ENCODE assay signal across 17 cellular contexts in the genomic region with DNA sequence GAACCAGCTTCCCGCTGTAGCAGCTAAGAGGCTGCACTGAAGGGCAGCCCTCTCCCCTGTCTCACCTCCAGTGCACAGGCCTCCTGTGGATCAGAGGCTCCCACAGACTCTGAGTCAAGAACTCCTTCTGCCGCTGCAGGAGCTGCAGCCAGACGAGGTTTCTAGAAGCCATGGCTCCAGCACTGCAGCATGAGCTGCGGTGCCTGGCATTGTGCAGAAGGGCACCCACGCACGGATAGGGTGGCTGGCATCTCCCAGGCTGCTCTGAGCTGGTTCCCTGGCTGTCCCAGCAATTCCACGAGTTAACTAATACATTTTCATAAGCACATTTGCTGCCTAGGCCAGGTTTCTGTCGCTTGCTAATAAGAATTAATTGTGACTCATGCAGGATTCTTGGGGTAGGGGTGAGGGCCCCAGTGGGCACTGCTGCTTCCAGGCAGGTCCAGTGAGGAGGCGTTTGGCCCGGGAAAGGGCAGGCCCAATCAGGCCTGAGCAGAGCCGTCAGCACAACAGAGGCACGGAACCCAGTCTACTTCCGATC.
DNase-seq lines count a peak whose midpoint lies in the region; ATAC-seq and TF ChIP-seq lines count a peak whose summit lies in the region.
"Had no signal": no experiment of that assay in that cellular context is flagged by ENCODE, and none has a peak within 500 bp of the region (broad histone marks: within the 10 kb centered on the region; RNA-seq: fewer than 3 reads in every experiment).

No MANE protein-coding gene starts in this region.

- no peak overlapping the region for H3K23ac ChIP-seq in H9 (ENCODE audit: insufficient read length, low read depth, low read length)

- no peaks in the 10 kb centered on the region for H3K27me3 ChIP-seq in H9 (ENCODE audit: insufficient read depth, low read length)
- no peaks in the 10 kb centered on the region for H3K27me3 ChIP-seq in neural progenitor cell

- no peak overlapping the region for H2AFZ ChIP-seq in H9 (ENCODE audit: low read length)
- H2AFZ ChIP-seq in neural progenitor cell (replicated peaks): peak overlapping the region; percentile 63

- no peak overlapping the region for H2BK20ac ChIP-seq in H9 (ENCODE audit: low read depth, low read length, poor library complexity, severe bottlenecking)

- no peak overlapping the region for H4K5ac ChIP-seq in H9 (ENCODE audit: insufficient read length, low read depth, low read length)

- no peak overlapping the region for H2BK5ac ChIP-seq in H9 (ENCODE audit: insufficient read length, low read length)

- no peak overlapping the region for H3K4me3 Mint-ChIP-seq in activated T-cell treated with anti-CD3 and anti-CD28 coated beads, Interleukin-2, amount 50 U/mL, for 72 hours
- H3K4me3 Mint-ChIP-seq in activated T-cell treated with anti-CD3 and anti-CD28 coated beads, Interleukin-2, amount 50 U/mL, for 24 hours: no peak overlapping the region
- no peak overlapping the region for H3K4me3 Mint-ChIP-seq in H9
- H3K4me3 Mint-ChIP-seq in neural progenitor cell: no peak overlapping the region
- H3K4me3 Mint-ChIP-seq: B cell; CD4-positive, alpha-beta T cell had no signal

- no peak for ATAC-seq in activated T-cell treated with anti-CD3 and anti-CD28 coated beads, Interleukin-2, amount 50 U/mL, for 72 hours (replicated peaks in 1 of 2)
- ATAC-seq in GM19351 (IDR thresholded peaks at IDR 0.05; ENCODE audit: unreplicated experiment): no peak

- no peak overlapping the region for H3T11ph ChIP-seq in H9 (ENCODE audit: low read length)

- peaks cover 16 to 21% of the 10 kb centered on the region in 2 donors for H3K36me3 Mint-ChIP-seq in activated T-cell treated with anti-CD3 and anti-CD28 coated beads, Interleukin-2, amount 50 U/mL, for 72 hours (ENCODE audit: insufficient read depth in 2 of 2)
- peaks cover 8% of the 10 kb centered on the region for H3K36me3 Mint-ChIP-seq in activated T-cell treated with anti-CD3 and anti-CD28 coated beads, Interleukin-2, amount 50 U/mL, for 24 hours (ENCODE audit: low read depth)
- peaks cover 16 to 31% (median 24%) of the 10 kb centered on the region in 3 experiments for H3K36me3 Mint-ChIP-seq in H9 (ENCODE audit: insufficient read depth in 1 of 3, low read depth in 3 of 3)
- peaks cover 9% of the 10 kb centered on the region for H3K36me3 Mint-ChIP-seq in neural progenitor cell

- H3K79me1 ChIP-seq in H9 (ENCODE audit: insufficient read depth, low read depth, low read length, poor library complexity, severe bottlenecking): no peaks in the 10 kb centered on the region

- no peaks in the 10 kb centered on the region for H3K27me3 Mint-ChIP-seq in activated T-cell treated with anti-CD3 and anti-CD28 coated beads, Interleukin-2, amount 50 U/mL, for 72 hours (ENCODE audit: low read depth)
- peaks cover 5% of the 10 kb centered on the region for H3K27me3 Mint-ChIP-seq in activated T-cell treated with anti-CD3 and anti-CD28 coated beads, Interleukin-2, amount 50 U/mL, for 24 hours
- H3K27me3 Mint-ChIP-seq in H9 (ENCODE audit: low read depth): peaks cover 22% of the 10 kb centered on the region
- H3K27me3 Mint-ChIP-seq in neural progenitor cell (ENCODE audit: insufficient read depth, low read depth): peaks cover 12% of the 10 kb centered on the region
- H3K27me3 Mint-ChIP-seq: B cell had no signal

- no peak overlapping the region for H3K18ac ChIP-seq in H9 (ENCODE audit: insufficient read length, low read depth, low read length)

- peaks cover 9% of the 10 kb centered on the region for H3K4me1 Mint-ChIP-seq in activated T-cell treated with anti-CD3 and anti-CD28 coated beads, Interleukin-2, amount 50 U/mL, for 72 hours (ENCODE audit: low read depth)
- H3K4me1 Mint-ChIP-seq in activated T-cell treated with anti-CD3 and anti-CD28 coated beads, Interleukin-2, amount 50 U/mL, for 24 hours (ENCODE audit: low read depth): peaks cover 18% of the 10 kb centered on the region
- H3K4me1 Mint-ChIP-seq in H9 (peaks cover 11 to 18% of the 10 kb centered on the region in 2 experiments), neural progenitor cell (peaks cover 16% of the 10 kb centered on the region)

- peaks cover 7% of the 10 kb centered on the region for H3F3A ChIP-seq in neural progenitor cell (ENCODE audit: low read depth)

- peaks cover 13 to 19% of the 10 kb centered on the region in 2 donors for H3K9me3 Mint-ChIP-seq in activated T-cell treated with anti-CD3 and anti-CD28 coated beads, Interleukin-2, amount 50 U/mL, for 72 hours
- peaks cover 17% of the 10 kb centered on the region for H3K9me3 Mint-ChIP-seq in activated T-cell treated with anti-CD3 and anti-CD28 coated beads, Interleukin-2, amount 50 U/mL, for 24 hours
- H3K9me3 Mint-ChIP-seq in H9 (peaks cover 27 to 31% of the 10 kb centered on the region in 2 experiments), neural progenitor cell (peaks cover 36% of the 10 kb centered on the region)
- H3K9me3 Mint-ChIP-seq: CD4-positive, alpha-beta T cell had no signal

- no peak overlapping the region for H2BK120ac ChIP-seq in H9 (ENCODE audit: low read depth, low read length, poor library complexity, severe bottlenecking)

- no peak overlapping the region for H4K91ac ChIP-seq in H9 (ENCODE audit: insufficient read length, low read depth, low read length)

- H3K4me1 ChIP-seq in H9 (ENCODE audit: insufficient read depth, low read length): no peaks in the 10 kb centered on the region
- peaks cover 13% of the 10 kb centered on the region for H3K4me1 ChIP-seq in neural progenitor cell
- H3K4me1 ChIP-seq: SJCRH30 had no signal

- no peak overlapping the region for H2AK5ac ChIP-seq in H9 (ENCODE audit: insufficient read length, low read length)

- TF ChIP-seq CTCF in H9 (conservative IDR thresholded peaks at IDR 0.05): no peak
- no peak for TF ChIP-seq CTCF in coronary artery (IDR thresholded peaks at IDR 0.05)
- TF ChIP-seq CTCF in neural progenitor cell (IDR thresholded peaks at IDR 0.05): no peak

- H4K8ac ChIP-seq in H9 (replicated peaks; ENCODE audit: insufficient read length, low read depth, low read length): no peak overlapping the region

- H3K14ac ChIP-seq in H9 (ENCODE audit: insufficient read depth, low read length): no peak overlapping the region

- H4K20me1 ChIP-seq in H9 (ENCODE audit: control insufficient read depth, insufficient read depth, insufficient read length) (no peaks in the 10 kb centered on the region), neural progenitor cell (ENCODE audit: low read depth) (no peaks in the 10 kb centered on the region)

- no peak overlapping the region for H2BK12ac ChIP-seq in H9 (ENCODE audit: insufficient read length, low read depth, low read length)

- no peak overlapping the region for H3K4ac ChIP-seq in H9 (ENCODE audit: low read depth, low read length)

- no CpG with 5 or more reads among the region's 13 CpGs for WGBS in H9 (ENCODE audit: extremely low coverage, insufficient read length, low lambda C conversion rate)

- no peak overlapping the region for H3K56ac ChIP-seq in H9 (ENCODE audit: insufficient read length, low read depth, low read length)

- H2BK15ac ChIP-seq in H9 (ENCODE audit: low read depth, low read length): no peak overlapping the region

- no peak for DNase-seq in activated T-cell treated with anti-CD3 and anti-CD28 coated beads, Interleukin-2, amount 50 U/mL, for 72 hours
- no peak for DNase-seq in activated T-cell treated with anti-CD3 and anti-CD28 coated beads, Interleukin-2, amount 50 U/mL, for 24 hours
- DNase-seq in H9 (no peak), coronary artery (ENCODE audit: low spot score) (peak; percentile 55), neural progenitor cell (ENCODE audit: low spot score) (no peak), activated T-cell treated with anti-CD3 and anti-CD28 coated beads for 4 hours (no peak)
- no peak for DNase-seq in activated CD4-positive, CD25-positive, alpha-beta regulatory T cell treated with anti-CD3 and anti-CD28 coated beads, Interleukin-2, amount 50 U/mL, for 72 hours
- DNase-seq: CD4-positive, alpha-beta T cell; IMR-90; NCI-H146; NCI-H2171 treated with DMSO at 0.1 percent for 48 hours; NCI-H526 treated with DMSO at 0.1 percent for 48 hours; OCI-M1; SJCRH30 had no signal

- H3K27ac ChIP-seq in H9 (ENCODE audit: insufficient read length, low read depth, low read length): no peak overlapping the region
- no peak overlapping the region for H3K27ac ChIP-seq in coronary artery
- H3K27ac ChIP-seq in neural progenitor cell: no peak overlapping the region
- H3K27ac ChIP-seq: KMS-11, SJCRH30 had no signal

- H3K79me2 ChIP-seq in H9 (ENCODE audit: insufficient read depth, low read length) (no peaks in the 10 kb centered on the region), neural progenitor cell (ENCODE audit: low read depth) (no peaks in the 10 kb centered on the region)

- H3K4me2 ChIP-seq in H9 (ENCODE audit: insufficient read depth, insufficient read length, low read length) (no peak overlapping the region), neural progenitor cell (peak overlapping the region; percentile 16)
- H3K4me2 ChIP-seq: KMS-11 had no signal

- H3K4me3 ChIP-seq in coronary artery: no peak overlapping the region
- H3K4me3 ChIP-seq in neural progenitor cell: no peak overlapping the region
- H3K4me3 ChIP-seq: SJCRH30 had no signal

- H3K36me3 ChIP-seq in neural progenitor cell: no peaks in the 10 kb centered on the region
- H3K36me3 ChIP-seq: SJCRH30 had no signal

- no peaks in the 10 kb centered on the region for H3K23me2 ChIP-seq in H9 (ENCODE audit: insufficient read length, low read depth, low read length, poor library complexity, severe bottlenecking)

- peak overlapping the region; percentile 45 for H3K27ac Mint-ChIP-seq in activated T-cell treated with anti-CD3 and anti-CD28 coated beads, Interleukin-2, amount 50 U/mL, for 72 hours
- no peak overlapping the region for H3K27ac Mint-ChIP-seq in activated T-cell treated with anti-CD3 and anti-CD28 coated beads, Interleukin-2, amount 50 U/mL, for 24 hours
- H3K27ac Mint-ChIP-seq in H9: peak overlapping the region in 2 of 3 experiments; percentile 63 to 73; a peak in 3 of 7 replicates
- H3K27ac Mint-ChIP-seq in neural progenitor cell: peak overlapping the region; percentile 33
- H3K27ac Mint-ChIP-seq: B cell; CD4-positive, alpha-beta T cell had no signal

- H3K9me3 ChIP-seq in H9 (ENCODE audit: control insufficient read depth, low read depth, low read length): no peaks in the 10 kb centered on the region
- no peaks in the 10 kb centered on the region for H3K9me3 ChIP-seq in neural progenitor cell (ENCODE audit: low read depth)

- no peak overlapping the region for H3K9ac ChIP-seq in H9 (ENCODE audit: extremely low read depth, insufficient read length, low read length)
- H3K9ac ChIP-seq in neural progenitor cell: no peak overlapping the region
- H3K9ac ChIP-seq: KMS-11 had no signal
